ENCODE assay signal across 8 cellular contexts in the genomic region with DNA sequence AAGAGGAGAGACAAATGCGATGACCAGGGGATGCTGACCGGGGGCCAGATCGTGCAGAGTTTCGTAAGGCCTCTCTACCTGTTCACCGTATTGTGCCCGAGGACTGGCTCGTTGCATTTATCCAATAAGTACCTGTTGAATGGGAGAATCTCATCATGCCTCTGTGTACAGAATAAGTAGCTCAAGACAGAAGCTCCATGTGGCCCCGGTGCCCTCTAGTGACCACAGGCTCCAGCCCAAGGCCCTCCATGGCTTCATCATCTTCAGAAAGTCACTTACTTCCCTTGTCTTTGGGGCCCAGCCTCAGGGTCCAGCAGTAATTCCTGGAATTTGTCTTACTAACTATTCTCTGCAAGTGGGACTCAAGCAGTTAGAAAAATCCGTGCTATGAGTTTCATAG.
DNase-seq lines count a peak whose midpoint lies in the region; ATAC-seq and TF ChIP-seq lines count a peak whose summit lies in the region.

No MANE protein-coding gene starts in this region.

- H3K9me3 ChIP-seq in WERI-Rb-1 (ENCODE audit: severe bottlenecking): no peaks in the 10 kb centered on the region

- no peaks in the 10 kb centered on the region for H3K27me3 ChIP-seq in WERI-Rb-1 (ENCODE audit: insufficient read depth, low read depth, severe bottlenecking)

- ATAC-seq in HG02973 (IDR thresholded peaks at IDR 0.05; ENCODE audit: unreplicated experiment): no peak
- ATAC-seq in GM19324 (IDR thresholded peaks at IDR 0.05; ENCODE audit: low FRiP score, unreplicated experiment): no peak
- no peak for ATAC-seq in HG02885 (IDR thresholded peaks at IDR 0.05; ENCODE audit: poor library complexity, unreplicated experiment)

- no peaks in the 10 kb centered on the region for H3K36me3 ChIP-seq in WERI-Rb-1

- H3K27ac ChIP-seq in WERI-Rb-1: no peak overlapping the region
- peak overlapping the region; percentile 37 for H3K27ac ChIP-seq in substantia nigra (ENCODE audit: low read depth, low read length, poor library complexity, severe bottlenecking)

- TF ChIP-seq CTCF in WERI-Rb-1 (IDR thresholded peaks at IDR 0.05; ENCODE audit: low read depth, low read length): peak; percentile 75

- no peak overlapping the region for H3K4me3 ChIP-seq in WERI-Rb-1 (ENCODE audit: low read depth, low read length)

- DNase-seq in DMS53 treated with DMSO at 0.1 percent for 48 hours (lab: John Stamatoyannopoulos, UW; ENCODE audit: unreplicated experiment) (peak; percentile 47), LoVo (ENCODE audit: low spot score) (peak; percentile 14), WERI-Rb-1 (peak; percentile 62), iPS-NIHi7 (ENCODE audit: extremely low spot score) (peak; percentile 67), substantia nigra (lab: John Stamatoyannopoulos, UW) (peak in 46 of 49 donors; percentile 8 to 85 (median 50))

Comparison
In these comparisons a context has a peak if more than half of its experiments do, and no peak if none do; other contexts are left out.
1. DNase-seq: peak in every context shown above with its lines; median percentile 67 in iPS-NIHi7; 62 in WERI-Rb-1; 50 in substantia nigra; 47 in DMS53 treated with DMSO at 0.1 percent for 48 hours; 14 in LoVo.